29 cellular contexts compared by ENCODE assay signal in the genomic region with DNA sequence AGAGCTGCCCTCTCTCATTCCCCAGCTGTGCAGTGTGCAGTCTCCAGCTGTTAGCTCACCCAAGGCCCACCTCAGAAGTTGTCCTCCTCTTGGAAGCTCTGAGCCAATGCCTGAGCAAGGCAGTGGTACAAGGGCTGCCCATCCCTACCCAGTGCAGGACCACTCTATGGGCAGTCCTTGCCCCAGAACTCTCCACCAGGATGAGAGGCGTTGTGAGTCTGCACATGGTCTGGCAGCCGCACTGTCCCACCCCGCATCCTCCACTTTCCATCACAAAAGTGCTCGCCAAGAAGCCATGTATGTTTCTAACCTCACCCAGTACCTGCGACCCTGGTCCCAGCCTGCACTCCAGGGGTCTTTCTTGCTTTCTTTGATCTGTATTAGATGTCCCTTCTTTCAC.
"Had no signal": no experiment of that assay in that cellular context is flagged by ENCODE, and none has a peak within 500 bp of the region (broad histone marks: within the 10 kb centered on the region; RNA-seq: fewer than 3 reads in every experiment).

No MANE protein-coding gene starts in this region.

- ATAC-seq: activated CD4-positive, alpha-beta T cell treated with anti-CD3 and anti-CD28 coated beads for 36 hours; Right ventricle myocardium inferior; T-cell had no signal

- H3K4me3 ChIP-seq: SK-N-MC had no signal

- H3K36me3 Mint-ChIP-seq: activated naive CD8-positive, alpha-beta T cell; brain; T-cell had no signal

- H3K4me3 Mint-ChIP-seq: activated B cell treated with CpG ODN at 0.5 μM for 24 hours; activated CD4-positive, alpha-beta memory T cell treated with anti-CD3 and anti-CD28 coated beads, Interleukin-2, amount 10 ng/mL, durations not matched to agents 7 days and 5 days; activated CD4-positive, alpha-beta T cell treated with anti-CD3 and anti-CD28 coated beads for 36 hours; activated naive CD4-positive, alpha-beta T cell treated with anti-CD3 and anti-CD28 coated beads for 36 hours; activated naive CD8-positive, alpha-beta T cell; activated T-helper 1 cell treated with anti-CD3 and anti-CD28 coated beads, Interleukin-12 subunit alpha, Interleukin-12 subunit beta, Interleukin-2, Interleukin-4 antibody, amounts not matched to agents 30 ng/mL and 10 ng/mL and 1 ng/mL, durations not matched to agents 14 hours and 24 hours and 36 hours; brain; T-cell had no signal

- DNase-seq: activated B cell treated with CpG ODN at 0.5 μM for 24 hours; activated CD4-positive, alpha-beta memory T cell treated with anti-CD3 and anti-CD28 coated beads, Interleukin-2, amount 10 ng/mL, durations not matched to agents 7 days and 5 days; activated CD4-positive, alpha-beta T cell treated with anti-CD3 and anti-CD28 coated beads for 36 hours; activated CD4-positive, alpha-beta T cell treated with anti-CD3 and anti-CD28 coated beads, Interleukin-2, amount 50 U/mL, for 1 hour; activated CD8-positive, alpha-beta memory T cell treated with anti-CD3 and anti-CD28 coated beads, Interleukin-2, amount 50 U/mL, for 4 hours; activated gamma-delta T cell; activated naive CD4-positive, alpha-beta T cell treated with anti-CD3 and anti-CD28 coated beads for 36 hours; amygdala; caudate nucleus; IMR-90; KBM-7; NCI-H1092; NCI-H1417; NCI-H1930; NCI-H2107; NCI-H2171 treated with DMSO at 0.1 percent for 48 hours; NCI-H226; NCI-H526; NCI-H774; T-cell; T-helper 2 cell; T1000 had no signal

- FAIRE-seq: astrocyte, TTC549 had no signal

- H3K27ac Mint-ChIP-seq: activated B cell treated with CpG ODN at 0.5 μM for 24 hours; activated CD4-positive, alpha-beta memory T cell treated with anti-CD3 and anti-CD28 coated beads, Interleukin-2, amount 10 ng/mL, durations not matched to agents 7 days and 5 days; activated CD4-positive, alpha-beta T cell treated with anti-CD3 and anti-CD28 coated beads for 36 hours; activated naive CD4-positive, alpha-beta T cell treated with anti-CD3 and anti-CD28 coated beads for 36 hours; activated naive CD8-positive, alpha-beta T cell; activated T-helper 1 cell treated with anti-CD3 and anti-CD28 coated beads, Interleukin-12 subunit alpha, Interleukin-12 subunit beta, Interleukin-2, Interleukin-4 antibody, amounts not matched to agents 30 ng/mL and 10 ng/mL and 1 ng/mL, durations not matched to agents 14 hours and 24 hours and 36 hours; brain; T-cell had no signal

- H3K27ac ChIP-seq: SK-N-MC had no signal

- H3K4me1 Mint-ChIP-seq: activated B cell treated with CpG ODN at 0.5 μM for 24 hours; activated CD4-positive, alpha-beta memory T cell treated with anti-CD3 and anti-CD28 coated beads, Interleukin-2, amount 10 ng/mL, durations not matched to agents 7 days and 5 days; activated CD4-positive, alpha-beta T cell treated with anti-CD3 and anti-CD28 coated beads for 36 hours; T-cell had no signal

- H3K9me3 Mint-ChIP-seq: activated B cell treated with CpG ODN at 0.5 μM for 24 hours; activated CD4-positive, alpha-beta memory T cell treated with anti-CD3 and anti-CD28 coated beads, Interleukin-2, amount 10 ng/mL, durations not matched to agents 7 days and 5 days; activated T-helper 1 cell treated with anti-CD3 and anti-CD28 coated beads, Interleukin-12 subunit alpha, Interleukin-12 subunit beta, Interleukin-2, Interleukin-4 antibody, amounts not matched to agents 30 ng/mL and 10 ng/mL and 1 ng/mL, durations not matched to agents 14 hours and 24 hours and 36 hours had no signal
